ENCODE assay signal across 28 cellular contexts in the genomic region with DNA sequence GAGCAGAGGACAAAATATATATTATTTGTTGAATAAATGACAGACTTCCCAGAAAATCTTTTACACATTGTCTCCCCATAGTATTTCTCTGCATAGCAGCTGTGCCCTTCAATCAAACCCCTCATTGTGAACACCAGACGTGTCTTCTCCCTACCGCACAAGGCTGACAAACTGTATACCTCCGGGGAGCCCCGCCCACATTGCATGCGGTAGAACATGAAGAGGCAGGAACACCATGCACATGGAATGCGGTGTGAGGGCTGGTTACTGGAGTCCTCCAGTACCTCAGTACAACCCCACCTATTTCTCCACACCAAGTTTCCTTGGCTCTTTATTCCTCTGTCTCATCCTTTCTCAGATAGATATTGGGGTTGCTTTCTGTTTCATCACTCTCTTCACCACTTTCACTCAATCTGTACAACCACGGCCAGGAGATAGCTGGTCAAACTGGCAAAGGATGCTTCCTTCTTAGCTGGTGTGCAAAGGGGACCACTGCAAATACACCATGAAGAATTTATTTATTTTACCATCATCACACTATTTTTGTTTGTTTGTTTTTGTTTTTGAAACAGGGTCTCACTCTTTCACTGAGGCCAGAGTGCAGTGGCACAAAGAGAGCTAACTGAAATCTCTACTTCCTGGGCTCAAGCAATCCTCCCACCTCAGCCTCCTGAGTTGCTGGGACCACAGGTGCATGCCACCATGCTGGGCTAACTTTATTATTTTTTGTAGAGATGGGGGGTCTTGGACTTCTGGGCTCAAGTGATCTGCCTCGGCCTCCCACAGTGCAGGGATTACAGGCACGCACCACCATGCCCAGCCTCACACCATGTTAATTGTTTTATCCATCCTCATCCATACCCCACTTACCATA. TPM values are rescaled to one million over a fixed set of nuclear protein-coding genes. Genes with fewer than 3 reads are reported as not detected.
DNase-seq lines count a peak whose midpoint lies in the region; ATAC-seq and TF ChIP-seq lines count a peak whose summit lies in the region.
"Had no signal": no experiment of that assay in that cellular context is flagged by ENCODE, and none has a peak within 500 bp of the region (broad histone marks: within the 10 kb centered on the region; RNA-seq: fewer than 3 reads in every experiment).

No MANE protein-coding gene starts in this region.

- no peaks in the 10 kb centered on the region for H3K27me3 Mint-ChIP-seq in MCF 10A (ENCODE audit: insufficient read depth, unreplicated experiment)

- peaks cover 6% of the 10 kb centered on the region for H3K36me3 Mint-ChIP-seq in MCF 10A (ENCODE audit: insufficient read depth, unreplicated experiment)
- peaks cover 11% of the 10 kb centered on the region for H3K36me3 Mint-ChIP-seq in stimulated activated effector memory CD8-positive, alpha-beta T cell treated with anti-CD3 and anti-CD28 coated beads, Interleukin-12 subunit alpha, Interleukin-12 subunit beta, amount 100 ng/mL, for 72 hours

- CTCF ChIA-PET in MCF 10A (lab: Yijun Ruan, JAX), result interaction anchor here (1.2 to 4.7 kb wide), 3 partner anchors 13 to 25 kb away, joined by 4 to 34 read pairs (median 5); no protein-coding TSS in a partner anchor

- intact Hi-C loops in MCF 10A (cut with micrococcal nuclease) (no loop called here), breast epithelium (cut with DNase I; ENCODE audit: low total_unique reads) (no loop called here), adrenal gland (cut with DNase I) (no loop called here)

- H3K9me3 ChIP-seq in breast epithelium, result no peaks in the 10 kb centered on the region
- no peaks in the 10 kb centered on the region for H3K9me3 ChIP-seq in adrenal gland (replicated peaks in 1 of 3)
- H3K9me3 ChIP-seq: body of pancreas, HAP-1, upper lobe of left lung had no signal

- H3K27me3 ChIP-seq in breast epithelium (no peaks in the 10 kb centered on the region), adrenal gland (no peaks in the 10 kb centered on the region)
- H3K27me3 ChIP-seq: body of pancreas, upper lobe of left lung had no signal

- WGBS in adrenal gland, 4 donors, result 82 to 90% (median 87%) methylated on average over 9 of the region's 9 CpGs

- TF ChIP-seq POLR2A in breast epithelium (IDR thresholded peaks at IDR 0.05), result no peak
- no peak for TF ChIP-seq POLR2A in adrenal gland (IDR thresholded peaks at IDR 0.05)

- ATAC-seq in stimulated activated effector memory CD8-positive, alpha-beta T cell treated with anti-CD3 and anti-CD28 coated beads, Interleukin-12 subunit alpha, Interleukin-12 subunit beta, amount 100 ng/mL, for 72 hours, result no peak
- no peak for ATAC-seq in GM18517 (IDR thresholded peaks at IDR 0.05; ENCODE audit: unreplicated experiment)
- ATAC-seq: body of pancreas, right cardiac atrium had no signal

- POLR2A ChIA-PET in MCF 10A (lab: Yijun Ruan, JAX), result no interaction called here

- peak overlapping the region; percentile 39 for H3K4me3 Mint-ChIP-seq in MCF 10A (ENCODE audit: unreplicated experiment)
- H3K4me3 Mint-ChIP-seq in stimulated activated effector memory CD8-positive, alpha-beta T cell treated with anti-CD3 and anti-CD28 coated beads, Interleukin-12 subunit alpha, Interleukin-12 subunit beta, amount 100 ng/mL, for 72 hours, result peak overlapping the region; percentile 96

- H3K4me3 ChIP-seq in breast epithelium, result no peak overlapping the region
- no peak overlapping the region for H3K4me3 ChIP-seq in epithelial cell of esophagus (ENCODE audit: low read length)
- H3K4me3 ChIP-seq in adrenal gland, result no peak overlapping the region
- H3K4me3 ChIP-seq: body of pancreas, HAP-1, upper lobe of left lung had no signal

- H3K36me3 ChIP-seq in breast epithelium (no peaks in the 10 kb centered on the region), adrenal gland (replicated peaks in 1 of 2) (no peaks in the 10 kb centered on the region)
- H3K36me3 ChIP-seq: HAP-1, upper lobe of left lung had no signal

- H3K4me1 ChIP-seq in breast epithelium, result no peaks in the 10 kb centered on the region
- H3K4me1 ChIP-seq in adrenal gland (replicated peaks in 1 of 2), result peaks cover 18 to 19% of the 10 kb centered on the region in 2 donors
- H3K4me1 ChIP-seq: parathyroid adenoma had no signal

- no peak overlapping the region for H3K27ac Mint-ChIP-seq in MCF 10A (ENCODE audit: low read depth, unreplicated experiment)
- no peak overlapping the region for H3K27ac Mint-ChIP-seq in stimulated activated effector memory CD8-positive, alpha-beta T cell treated with anti-CD3 and anti-CD28 coated beads, Interleukin-12 subunit alpha, Interleukin-12 subunit beta, amount 100 ng/mL, for 72 hours
- H3K27ac Mint-ChIP-seq: activated B cell treated with CpG ODN at 0.5 μM for 24 hours, B cell had no signal

- peaks cover 20% of the 10 kb centered on the region for H3K4me1 Mint-ChIP-seq in MCF 10A (ENCODE audit: insufficient read depth, unreplicated experiment)
- peaks cover 39% of the 10 kb centered on the region for H3K4me1 Mint-ChIP-seq in stimulated activated effector memory CD8-positive, alpha-beta T cell treated with anti-CD3 and anti-CD28 coated beads, Interleukin-12 subunit alpha, Interleukin-12 subunit beta, amount 100 ng/mL, for 72 hours

- no peaks in the 10 kb centered on the region for H3K9me3 Mint-ChIP-seq in MCF 10A (ENCODE audit: unreplicated experiment)
- H3K9me3 Mint-ChIP-seq in stimulated activated effector memory CD8-positive, alpha-beta T cell treated with anti-CD3 and anti-CD28 coated beads, Interleukin-12 subunit alpha, Interleukin-12 subunit beta, amount 100 ng/mL, for 72 hours, result no peaks in the 10 kb centered on the region
- H3K9me3 Mint-ChIP-seq: activated B cell treated with CpG ODN at 0.5 μM for 24 hours had no signal

- DNase-seq in MCF 10A (ENCODE audit: unreplicated experiment) (no peak), breast epithelium (ENCODE audit: low spot score in 2 of 2) (no peak), SK-N-DZ (ENCODE audit: low spot score) (peak; percentile 91), epithelial cell of esophagus (ENCODE audit: low read depth) (peak; percentile 82), NOMO-1 treated with dmso at 0.1 percent for 144 hours (lab: John Stamatoyannopoulos, UW; ENCODE audit: unreplicated experiment) (no peak), adrenal gland (no peak)
- DNase-seq in stimulated activated effector memory CD8-positive, alpha-beta T cell treated with anti-CD3 and anti-CD28 coated beads, Interleukin-12 subunit alpha, Interleukin-12 subunit beta, amount 100 ng/mL, for 72 hours (ENCODE audit: low spot score in 2 of 2), result no peak
- DNase-seq: activated B cell treated with CpG ODN at 0.5 μM for 24 hours; activated CD4-positive, alpha-beta T cell treated with anti-CD3 and anti-CD28 coated beads, Interleukin-2, amount 50 U/mL, for 4 hours; body of pancreas; DMS79; effector CD4-positive, alpha-beta T cell; GDM1; glutamatergic neuron; kidney; midbrain; NCI-H1436; NCI-H2107; NCI-H82; right cardiac atrium; stimulated activated CD4-positive, alpha-beta T cell treated with anti-CD3 and anti-CD28 coated beads, Interleukin-4, amount 100 ng/mL, for 1 hour; upper lobe of left lung had no signal

- no peak overlapping the region for H3K27ac ChIP-seq in breast epithelium
- H3K27ac ChIP-seq in adrenal gland, result no peak overlapping the region
- H3K27ac ChIP-seq: body of pancreas, epithelial cell of prostate, KMS-11, parathyroid adenoma, upper lobe of left lung had no signal

- no TSS peak for BruUV-seq in MCF 10A (replicated peaks; lab: Mats Ljungman, UMichigan)

- TF ChIP-seq CTCF in MCF 10A (IDR thresholded peaks at IDR 0.05; ENCODE audit: unreplicated experiment) (no peak), breast epithelium (IDR thresholded peaks at IDR 0.05) (no peak), epithelial cell of esophagus (IDR thresholded peaks at IDR 0.05; ENCODE audit: insufficient read depth, low read depth, low read length, missing control alignments) (no peak), adrenal gland (IDR thresholded peaks at IDR 0.05) (no peak)

RNA-seq across cellular contexts. Expression of gene NBAS, which starts 2.3 kb away (rescaled TPM):
- total RNA-seq in MCF 10A (2022) (46.4 and 55.6 TPM in 2 replicates), breast epithelium (10 to 100 TPM; 44.9 to 59.1 (median 45.1) TPM), adrenal gland (10 to 100 TPM; 36.5 to 51.8 (median 44.3) TPM)
- 171 and 202 TPM in 2 replicates for polyA plus RNA-seq in SK-N-DZ (2014; cell fraction: cytosol; rRNA removed)
- 123 and 132 TPM in 2 replicates for polyA plus RNA-seq in SK-N-DZ (2014; cell fraction: nucleus; rRNA removed)
- polyA plus RNA-seq in adrenal gland, result 10 to 100 TPM; 22.0 to 50.5 (median 50.0) TPM

RNA-seq across cellular contexts. Expression of gene DDX1, which starts 28.2 kb away (rescaled TPM):
- total RNA-seq in MCF 10A (2022), result 97.8 and 119 TPM in 2 replicates
- 10 to 100 TPM; 57.4 to 72.6 (median 71.0) TPM for total RNA-seq in breast epithelium
- 5,002 and 5,638 TPM in 2 replicates for polyA plus RNA-seq in SK-N-DZ (2014; cell fraction: cytosol; rRNA removed)
- polyA plus RNA-seq in SK-N-DZ (2014; cell fraction: nucleus; rRNA removed), result 4,616 and 5,818 TPM in 2 replicates
- 10 to 100 TPM; 39.4 to 91.2 (median 77.2) TPM for total RNA-seq in adrenal gland
- polyA plus RNA-seq in adrenal gland, result 100 to 1,000 TPM in 1 of 3 donors, 10 to 100 TPM in 2; 52.4 to 122 (median 64.3) TPM

Comparison
In these comparisons a context has a peak if more than half of its experiments do, and no peak if none do; other contexts are left out.
1. DNase-seq: peak in SK-N-DZ (single experiment) and epithelial cell of esophagus (single experiment); none in MCF 10A (single experiment), breast epithelium (0 of 2), stimulated activated effector memory CD8-positive, alpha-beta T cell treated with anti-CD3 and anti-CD28 coated beads, Interleukin-12 subunit alpha, Interleukin-12 subunit beta, amount 100 ng/mL, for 72 hours (0 of 2), NOMO-1 treated with dmso at 0.1 percent for 144 hours (single experiment) and adrenal gland (0 of 7).